In genomic region chr3:30626443-30627181, GRCh38 we compare ENCODE assay signal across 8 cellular contexts. TPM values are rescaled to one million over a fixed set of nuclear protein-coding genes. Genes with fewer than 3 reads are reported as not detected.
DNase-seq lines count a peak whose midpoint lies in the region; ATAC-seq and TF ChIP-seq lines count a peak whose summit lies in the region.

No MANE protein-coding gene starts in this region.

- POLR2A ChIA-PET in IMR-90 (lab: Charles Lee; ENCODE audit: unreplicated experiment) = no interaction called here

- peaks cover 10% of the 10 kb centered on the region for H3K9me1 ChIP-seq in IMR-90 (ENCODE audit: insufficient read depth, low read length)

- peak overlapping the region; percentile 64; the same call in 1 of the 2 replicates for H3K23ac ChIP-seq in IMR-90 (ENCODE audit: low read depth, low read length)

- H3K4me3 ChIP-seq in IMR-90 (ENCODE audit: insufficient read depth, low read depth, low read length) (no peak overlapping the region), mammary epithelial cell (replicated peaks in 1 of 3; ENCODE audit: insufficient read depth in 1 of 3, low read depth in 2 of 3, low read length in 3 of 3) (no peak overlapping the region), mucosa of descending colon (no peak overlapping the region)

- peak overlapping the region; percentile 90 for H2AK5ac ChIP-seq in IMR-90 (ENCODE audit: low read depth, low read length)

- DNase-seq in AG08395 (ENCODE audit: low spot score) = peak; percentile 38
- DNase-seq in IMR-90 = peak; percentile 76
- DNase-seq in mammary epithelial cell = peak; percentile 66
- DNase-seq in mucosa of descending colon = peak in 1 of 3 donors; percentile 59
- no peak for DNase-seq in NCI-H1048 (lab: John Stamatoyannopoulos, UW)
- DNase-seq in substantia nigra (lab: John Stamatoyannopoulos, UW) = no peak
- no peak for DNase-seq in NCI-H1417 treated with DMSO at 0.1 percent for 48 hours (lab: John Stamatoyannopoulos, UW)

- peak overlapping the region; percentile 38 for H2BK5ac ChIP-seq in IMR-90 (ENCODE audit: low read depth, low read length, poor library complexity, severe bottlenecking)

- BruUV-seq in IMR-90 (replicated peaks; lab: Mats Ljungman, UMichigan) (no TSS peak), mammary epithelial cell (replicated peaks; lab: Mats Ljungman, UMichigan) (no TSS peak)

- H3K4me2 ChIP-seq in IMR-90 (ENCODE audit: low read depth, low read length) (no peak overlapping the region), mammary epithelial cell (ENCODE audit: insufficient read depth, low read depth, low read length) (peak overlapping the region; percentile 54)

- no CpG with 5 or more reads among the region's 5 CpGs for WGBS in IMR-90 (ENCODE audit: extremely low coverage in 2 of 2, insufficient read length in 1 of 2), 2 experiments
- WGBS in mammary epithelial cell (ENCODE audit: low coverage, missing lambda C conversion rate) = 67% methylated on average over 5 of the region's 5 CpGs

- H3K18ac ChIP-seq in IMR-90 (ENCODE audit: low read depth, low read length) = peak overlapping the region; percentile 90

- peak overlapping the region; percentile 80 for H3K4ac ChIP-seq in IMR-90 (ENCODE audit: low read depth, low read length)

- H3K56ac ChIP-seq in IMR-90 (ENCODE audit: extremely low read depth, insufficient read depth, low read length) = no peak overlapping the region

- peak overlapping the region; percentile 50 to 66; a peak in 2 of 4 replicates for H4K8ac ChIP-seq in IMR-90 (ENCODE audit: low read depth in 2 of 2, low read length in 2 of 2)

- H4K5ac ChIP-seq in IMR-90 (ENCODE audit: low read depth, low read length) = peak overlapping the region; percentile 49

- intact Hi-C loops in IMR-90 (cut with micrococcal nuclease) = no loop called here
- intact Hi-C loops in mammary epithelial cell (cut with micrococcal nuclease) = loop anchor here (1.0 to 10.0 kb wide), 7 partner anchors 19 to 582 kb away; no protein-coding TSS in a partner anchor
- intact Hi-C loops in mucosa of descending colon (cut with DNase I, micrococcal nuclease) = no loop called here

- H3K9me3 ChIP-seq in IMR-90 (ENCODE audit: control insufficient read depth, insufficient read depth, low read length) (peaks cover 3% of the 10 kb centered on the region), mammary epithelial cell (replicated peaks; ENCODE audit: insufficient read depth, low read length) (no peaks in the 10 kb centered on the region), mucosa of descending colon (no peaks in the 10 kb centered on the region)

- H2BK15ac ChIP-seq in IMR-90 (ENCODE audit: low read depth, low read length) = peak overlapping the region; percentile 78; the same call in 2 of the 3 replicates

- TF ChIP-seq RAD21 in IMR-90 (IDR thresholded peaks at IDR 0.05; ENCODE audit: low read length) = no peak

- TF ChIP-seq CTCF in IMR-90 (conservative IDR thresholded peaks at IDR 0.05; ENCODE audit: low read depth, low read length) (no peak), mammary epithelial cell (conservative IDR thresholded peaks at IDR 0.05 in 1 of 2, IDR thresholded peaks at IDR 0.05 in 1 of 2; ENCODE audit: extremely low read depth in 1 of 2, insufficient read depth in 1 of 2, low read depth in 1 of 2, low read length in 2 of 2) (no peak), mucosa of descending colon (IDR thresholded peaks at IDR 0.05) (no peak)

- H3K27me3 ChIP-seq in IMR-90 (ENCODE audit: control insufficient read depth, insufficient read depth, low read length) (no peaks in the 10 kb centered on the region), mammary epithelial cell (ENCODE audit: insufficient read depth, low read length) (no peaks in the 10 kb centered on the region)

- H3K14ac ChIP-seq in IMR-90 (replicated peaks; ENCODE audit: low read depth, low read length) = peak overlapping the region; percentile 75

- H2AFZ ChIP-seq in IMR-90 (replicated peaks; ENCODE audit: low read length, poor library complexity) (no peak overlapping the region), mammary epithelial cell (ENCODE audit: low read depth, low read length) (no peak overlapping the region)

- ATAC-seq in IMR-90 (ENCODE audit: low read depth) (peak; percentile 9), mucosa of descending colon (peak; percentile 56), GM19395 (IDR thresholded peaks at IDR 0.05; ENCODE audit: unreplicated experiment) (no peak)

- peaks cover 98% of the 10 kb centered on the region for H3K79me2 ChIP-seq in mammary epithelial cell (ENCODE audit: insufficient read depth, low read length)

- peaks cover 41 to 81% of the 10 kb centered on the region in 2 experiments for H3K79me1 ChIP-seq in IMR-90 (ENCODE audit: low read depth in 1 of 2, low read length in 2 of 2)

- H2BK120ac ChIP-seq in IMR-90 (ENCODE audit: low read depth, low read length) = peak overlapping the region; percentile 53; the same call in 1 of the 2 replicates

- dilution Hi-C loops in IMR-90 (cut with HindIII; ENCODE audit: low sequenced_read_pairs, unreplicated experiment) = no loop called here
- dilution Hi-C loops in mammary epithelial cell (cut with HindIII; ENCODE audit: low sequenced_read_pairs) = no loop called here

- peak overlapping the region; percentile 63 for H4K91ac ChIP-seq in IMR-90 (ENCODE audit: insufficient read depth, low read depth, low read length)

- peaks cover 15% of the 10 kb centered on the region; the same call in 1 of the 2 replicates for H4K20me1 ChIP-seq in IMR-90 (ENCODE audit: insufficient read depth, low read length)
- H4K20me1 ChIP-seq in mammary epithelial cell (ENCODE audit: insufficient read depth, low read length) = peaks cover 4% of the 10 kb centered on the region

- H3K4me1 ChIP-seq in IMR-90 (ENCODE audit: control insufficient read depth, insufficient read depth, low read length) = peaks cover 16% of the 10 kb centered on the region
- peaks cover 78% of the 10 kb centered on the region for H3K4me1 ChIP-seq in mammary epithelial cell (ENCODE audit: insufficient read depth, low read length)
- peaks cover 32% of the 10 kb centered on the region for H3K4me1 ChIP-seq in mucosa of descending colon (ENCODE audit: low read depth)

- peak overlapping the region; percentile 73 for H2BK20ac ChIP-seq in IMR-90 (ENCODE audit: low read depth, low read length)

- H3K27ac ChIP-seq in IMR-90 (ENCODE audit: insufficient read depth, low read length) (peak overlapping the region; percentile 70), mammary epithelial cell (ENCODE audit: insufficient read depth, low read depth, low read length) (peak overlapping the region; percentile 80), substantia nigra (ENCODE audit: low read depth, low read length, poor library complexity, severe bottlenecking) (no peak overlapping the region)

- no peak for TF ChIP-seq POLR2A in IMR-90 (IDR thresholded peaks at IDR 0.05; ENCODE audit: low read depth, low read length)

- CTCF ChIA-PET in IMR-90 (lab: Yijun Ruan, JAX) (no interaction called here), mammary epithelial cell (lab: Charles Lee; ENCODE audit: low non-redundant PET) (no interaction called here)

- in situ Hi-C loops in IMR-90 (cut with MboI; ENCODE audit: low sequenced_read_pairs) (no loop called here), mammary epithelial cell (cut with MboI; ENCODE audit: low sequenced_read_pairs in 2 of 2) (no loop called here)

- no peak overlapping the region for H3K9ac ChIP-seq in IMR-90 (ENCODE audit: low read depth, low read length)
- H3K9ac ChIP-seq in mammary epithelial cell (ENCODE audit: insufficient read depth, low read length) = no peak overlapping the region

- peak overlapping the region; percentile 1 for H2AK9ac ChIP-seq in IMR-90 (replicated peaks; ENCODE audit: low read depth, low read length, poor library complexity)

- peaks cover 7% of the 10 kb centered on the region; the same call in 1 of the 2 replicates for H3K36me3 ChIP-seq in IMR-90 (ENCODE audit: control insufficient read depth, insufficient read depth, low read length)
- H3K36me3 ChIP-seq in mammary epithelial cell (ENCODE audit: insufficient read depth, low read length) = peaks cover 42% of the 10 kb centered on the region
- no peaks in the 10 kb centered on the region for H3K36me3 ChIP-seq in mucosa of descending colon (ENCODE audit: low read depth)

TF ChIP-seq in IMR-90, 13 proteins besides CTCF, POLR2A, EP300 and RAD21 (continues in another document):
- TF ChIP-seq SMC3 (IDR thresholded peaks at IDR 0.05; ENCODE audit: low read depth, low read length) (no peak), FOS (IDR thresholded peaks at IDR 0.05; ENCODE audit: low read depth, low read length) (peak; percentile 54; the same call in 1 of the 2 replicates), RFX5 (IDR thresholded peaks at IDR 0.05; ENCODE audit: low read depth, low read length) (no peak), CHD1 (IDR thresholded peaks at IDR 0.05; ENCODE audit: low read depth, low read length) (no peak), NFE2L2 (IDR thresholded peaks at IDR 0.05; ENCODE audit: low read depth, low read length) (no peak), USF2 (IDR thresholded peaks at IDR 0.05; ENCODE audit: low read depth, low read length) (no peak), MAZ (IDR thresholded peaks at IDR 0.05; ENCODE audit: borderline replicate concordance, low read depth, low read length) (no peak), RCOR1 (IDR thresholded peaks at IDR 0.05; ENCODE audit: insufficient replicate concordance, low read length) (no peak), MXI1 (IDR thresholded peaks at IDR 0.05; ENCODE audit: borderline replicate concordance, low read depth, low read length) (no peak)

RNA-seq across cellular contexts. Expression of gene TGFBR2, which starts 20.2 kb away (rescaled TPM):
- total RNA-seq in IMR-90 (2012; rRNA removed) = 87.5 and 89.7 TPM in 2 replicates
- polyA plus RNA-seq in IMR-90 (2012; rRNA removed) = 58.1 and 63.7 TPM in 2 replicates
- 34.9 and 52.0 TPM in 2 replicates for polyA plus RNA-seq in IMR-90 (2012; cell fraction: cytosol; rRNA removed)
- 17.3 and 35.9 TPM in 2 replicates for polyA plus RNA-seq in IMR-90 (2012; cell fraction: nucleus; rRNA removed; ENCODE audit: low replicate concordance)
- 100 to 1,000 TPM; 149 to 179 TPM for total RNA-seq in mammary epithelial cell
- polyA plus RNA-seq in mammary epithelial cell = 289 TPM
- 320 TPM for polyA minus RNA-seq in mammary epithelial cell
- total RNA-seq in mucosa of descending colon = 100 to 1,000 TPM in 1 of 3 donors, 10 to 100 TPM in 2; 39.0 to 134 (median 71.4) TPM

Comparison
In these comparisons a context has a peak if more than half of its experiments do, and no peak if none do; other contexts are left out.
1. DNase-seq: peak in AG08395 (single experiment), IMR-90 (single experiment) and mammary epithelial cell (single experiment); none in NCI-H1048 (single experiment), substantia nigra (0 of 49) and NCI-H1417 treated with DMSO at 0.1 percent for 48 hours (single experiment).